Comparison of ENCODE assay signal across 16 cellular contexts in the genomic region with DNA sequence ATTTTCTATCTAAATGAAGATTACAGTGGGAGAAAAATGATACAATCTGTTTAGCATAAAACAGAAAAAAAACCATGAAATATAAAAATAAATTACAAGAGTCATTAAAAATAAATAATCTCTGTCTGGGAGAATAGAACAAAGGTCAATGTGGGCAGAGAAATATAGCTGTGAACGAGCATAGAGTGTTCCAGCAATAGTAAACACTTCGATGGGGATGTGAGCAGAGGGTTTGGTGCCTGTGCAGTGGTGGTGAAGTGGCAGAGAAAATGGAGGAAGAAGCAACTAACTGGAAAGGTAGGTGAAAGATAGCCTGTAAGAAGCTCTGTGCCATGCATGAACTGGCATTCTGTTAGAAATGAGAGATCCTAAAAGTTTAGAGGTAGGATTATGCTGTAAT.
A peak's percentile ranks its signal among the peaks of the same experiment; 100 is the strongest.
DNase-seq lines count a peak whose midpoint lies in the region; ATAC-seq and TF ChIP-seq lines count a peak whose summit lies in the region.
"Had no signal": no experiment of that assay in that cellular context is flagged by ENCODE, and none has a peak within 500 bp of the region (broad histone marks: within the 10 kb centered on the region; RNA-seq: fewer than 3 reads in every experiment).

No MANE protein-coding gene starts in this region.

- peaks cover 3% of the 10 kb centered on the region for H3K4me1 Mint-ChIP-seq in nephron progenitor cell
- H3K4me1 Mint-ChIP-seq: CD4-positive, alpha-beta memory T cell had no signal

- H3K9me3 Mint-ChIP-seq in nephron progenitor cell, result peaks cover 4% of the 10 kb centered on the region

- no peak overlapping the region for H3K4me3 ChIP-seq in esophagus muscularis mucosa

- no peaks in the 10 kb centered on the region for H3K27me3 ChIP-seq in esophagus muscularis mucosa

- DNase-seq in NCI-H69 (lab: John Stamatoyannopoulos, UW), result peak; percentile 9
- peak; percentile 24 for DNase-seq in esophagus muscularis mucosa (ENCODE audit: extremely low spot score)
- DNase-seq in nephron progenitor cell, result no peak
- no peak for DNase-seq in NCI-H2227 (lab: John Stamatoyannopoulos, UW; ENCODE audit: unreplicated experiment)
- DNase-seq: C1 segment of cervical spinal cord; Calu3; CD4-positive, alpha-beta memory T cell; COR-L47; DMS53; DMS79 treated with DMSO at 0.1 percent for 48 hours; GF-D8; GOT3; H7; HCEC 1CT had no signal

- ATAC-seq in HG02973 (IDR thresholded peaks at IDR 0.05; ENCODE audit: unreplicated experiment) (no peak), HG02870 (IDR thresholded peaks at IDR 0.05; ENCODE audit: unreplicated experiment) (no peak)

- no peaks in the 10 kb centered on the region for H3K27me3 Mint-ChIP-seq in nephron progenitor cell (ENCODE audit: low read depth, poor library complexity)

- no peak for TF ChIP-seq POLR2A in esophagus muscularis mucosa (IDR thresholded peaks at IDR 0.05; ENCODE audit: low read depth)

- TF ChIP-seq EP300 in esophagus muscularis mucosa (IDR thresholded peaks at IDR 0.05), result no peak

- H3K27ac Mint-ChIP-seq in nephron progenitor cell, result peak overlapping the region; percentile 94

- H3K4me1 ChIP-seq in esophagus muscularis mucosa, result no peaks in the 10 kb centered on the region

- peaks cover 8% of the 10 kb centered on the region for H3K36me3 Mint-ChIP-seq in nephron progenitor cell (ENCODE audit: low read depth)
- H3K36me3 Mint-ChIP-seq: CD4-positive, alpha-beta memory T cell had no signal

- H3K36me3 ChIP-seq in esophagus muscularis mucosa, result peaks cover 0 to 14% (median 2%) of the 10 kb centered on the region in 4 donors

- no peak overlapping the region for H3K4me3 Mint-ChIP-seq in nephron progenitor cell
- H3K4me3 Mint-ChIP-seq: CD4-positive, alpha-beta memory T cell had no signal

- 52% methylated on average over 2 of the region's 2 CpGs for WGBS in esophagus muscularis mucosa

- intact Hi-C loops in esophagus muscularis mucosa (cut with DNase I), result no loop called here

- H3K27ac ChIP-seq in esophagus muscularis mucosa (replicated peaks in 1 of 4), result no peak overlapping the region

- TF ChIP-seq CTCF in esophagus muscularis mucosa (IDR thresholded peaks at IDR 0.05) (no peak), nephron progenitor cell (IDR thresholded peaks at IDR 0.05) (no peak)

- H3K9me3 ChIP-seq in esophagus muscularis mucosa, result no peaks in the 10 kb centered on the region

Comparison
In these comparisons a context has a peak if more than half of its experiments do, and no peak if none do; other contexts are left out.
1. DNase-seq: peak in NCI-H69 (single experiment) and esophagus muscularis mucosa (single experiment); none in nephron progenitor cell (single experiment) and NCI-H2227 (single experiment).